13 cellular contexts compared by ENCODE assay signal in the genomic region with DNA sequence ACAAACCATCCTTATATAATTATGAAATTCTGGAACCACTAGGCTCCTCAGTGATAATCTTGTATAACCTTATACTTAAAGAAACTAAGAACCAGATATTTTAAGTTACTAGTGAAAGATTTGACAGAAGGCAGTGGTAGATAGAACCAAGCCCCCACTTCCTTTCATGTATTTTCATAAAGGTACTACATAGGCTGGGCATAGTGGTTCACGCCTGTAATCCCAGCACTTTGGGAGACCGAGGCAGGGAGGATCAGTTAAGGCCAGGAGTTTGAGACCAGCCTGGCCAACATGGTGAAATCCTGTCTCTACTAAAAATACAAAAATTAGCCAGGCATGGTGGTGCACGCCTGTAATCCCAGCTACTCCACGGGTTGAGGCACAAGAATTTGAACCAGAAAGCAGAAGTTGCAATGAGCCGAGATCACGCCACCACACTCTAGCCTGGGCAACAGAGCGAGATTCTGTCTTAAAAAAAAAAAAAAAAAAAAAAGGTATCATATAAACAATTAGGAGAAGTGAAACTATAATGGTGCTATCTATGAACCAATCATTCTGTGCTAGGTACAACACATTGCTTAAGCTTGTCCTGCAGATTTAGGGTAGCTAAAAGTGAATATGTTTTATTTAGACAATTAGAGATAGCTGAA. TPM values are rescaled to one million over a fixed set of nuclear protein-coding genes. Genes with fewer than 3 reads are reported as not detected.
DNase-seq lines count a peak whose midpoint lies in the region; ATAC-seq and TF ChIP-seq lines count a peak whose summit lies in the region.
"Had no signal": no experiment of that assay in that cellular context is flagged by ENCODE, and none has a peak within 500 bp of the region (broad histone marks: within the 10 kb centered on the region; RNA-seq: fewer than 3 reads in every experiment).

No MANE protein-coding gene starts in this region.

- peak overlapping the region in 1 of 4 donors; percentile 33 for H3K27ac ChIP-seq in Peyer's patch
- H3K27ac ChIP-seq in right atrium auricular region = no peak overlapping the region
- H3K27ac ChIP-seq: WERI-Rb-1 had no signal

- H3K9me3 ChIP-seq in Peyer's patch = no peaks in the 10 kb centered on the region
- no peaks in the 10 kb centered on the region for H3K9me3 ChIP-seq in right atrium auricular region

- DNase-seq in Peyer's patch (peak in 2 of 3 donors; percentile 37 to 60), right atrium auricular region (ENCODE audit: low spot score) (no peak), cortex of kidney (lab: John Stamatoyannopoulos, UW) (no peak), chondrocyte (ENCODE audit: low spot score) (no peak), globus pallidus (ENCODE audit: low spot score) (no peak)
- DNase-seq: endodermal cell, GOT3, NCI-H1436, WERI-Rb-1 had no signal

- no peak overlapping the region for H3K4me3 Mint-ChIP-seq in chondrocyte (ENCODE audit: unreplicated experiment)
- H3K4me3 Mint-ChIP-seq: activated naive CD4-positive, alpha-beta T cell treated with anti-CD3 and anti-CD28 coated beads, Interleukin-2, amount 50 U/mL, for 24 hours; endodermal cell had no signal

- H3K27me3 ChIP-seq in Peyer's patch (no peaks in the 10 kb centered on the region), right atrium auricular region (no peaks in the 10 kb centered on the region)

- H3K27ac Mint-ChIP-seq in chondrocyte (ENCODE audit: unreplicated experiment) = no peak overlapping the region
- H3K27ac Mint-ChIP-seq: activated naive CD4-positive, alpha-beta T cell treated with anti-CD3 and anti-CD28 coated beads, Interleukin-2, amount 50 U/mL, for 24 hours; endodermal cell had no signal

- peak; percentile 95 for ATAC-seq in GM18511 (IDR thresholded peaks at IDR 0.05; ENCODE audit: unreplicated experiment)
- ATAC-seq in GM21447 (IDR thresholded peaks at IDR 0.05; ENCODE audit: unreplicated experiment) = peak; percentile 77
- ATAC-seq in HG03108 (IDR thresholded peaks at IDR 0.05; ENCODE audit: unreplicated experiment) = peak; percentile 72

- no peaks in the 10 kb centered on the region for H3K36me3 Mint-ChIP-seq in chondrocyte (ENCODE audit: low read depth)
- H3K36me3 Mint-ChIP-seq: activated naive CD4-positive, alpha-beta T cell treated with anti-CD3 and anti-CD28 coated beads, Interleukin-2, amount 50 U/mL, for 24 hours had no signal

- no peak for TF ChIP-seq POLR2A in Peyer's patch (IDR thresholded peaks at IDR 0.05)

- H3K9me3 Mint-ChIP-seq in chondrocyte (ENCODE audit: low read depth) = no peaks in the 10 kb centered on the region
- H3K9me3 Mint-ChIP-seq: activated naive CD4-positive, alpha-beta T cell treated with anti-CD3 and anti-CD28 coated beads, Interleukin-2, amount 50 U/mL, for 24 hours; endodermal cell had no signal

- peaks cover 4% of the 10 kb centered on the region for H3K4me1 Mint-ChIP-seq in chondrocyte (ENCODE audit: low read depth)
- H3K4me1 Mint-ChIP-seq: activated naive CD4-positive, alpha-beta T cell treated with anti-CD3 and anti-CD28 coated beads, Interleukin-2, amount 50 U/mL, for 24 hours; endodermal cell had no signal

- TF ChIP-seq CTCF in Peyer's patch (IDR thresholded peaks at IDR 0.05) (no peak), right atrium auricular region (IDR thresholded peaks at IDR 0.05) (no peak), chondrocyte (IDR thresholded peaks at IDR 0.05) (no peak)

- H3K4me1 ChIP-seq in Peyer's patch (peaks cover 0 to 7% (median 0%) of the 10 kb centered on the region in 4 donors), right atrium auricular region (no peaks in the 10 kb centered on the region)

- H3K36me3 ChIP-seq in Peyer's patch (no peaks in the 10 kb centered on the region), right atrium auricular region (no peaks in the 10 kb centered on the region)
- H3K36me3 ChIP-seq: WERI-Rb-1 had no signal

- no peak overlapping the region for H3K4me3 ChIP-seq in Peyer's patch
- H3K4me3 ChIP-seq in right atrium auricular region = no peak overlapping the region

- no peaks in the 10 kb centered on the region for H3K27me3 Mint-ChIP-seq in chondrocyte (ENCODE audit: low read depth)
- H3K27me3 Mint-ChIP-seq: activated naive CD4-positive, alpha-beta T cell treated with anti-CD3 and anti-CD28 coated beads, Interleukin-2, amount 50 U/mL, for 24 hours had no signal

RNA-seq across cellular contexts. Expression of a gene that starts 27.9 kb away (rescaled TPM):
- 10 to 100 TPM in 3 of 4 donors, 1 to 10 TPM in 1; 9.9 to 15.6 (median 11.3) TPM for total RNA-seq in Peyer's patch
- 10 to 100 TPM in 1 of 2 donors, 1 to 10 TPM in 1; 7.4 to 13.1 TPM for total RNA-seq in right atrium auricular region
- total RNA-seq in chondrocyte = 7.9 to 10.5 TPM (median 9.0 TPM) in 3 replicates

RNA-seq across cellular contexts. Expression of a gene that starts 54.6 kb away (rescaled TPM):
- total RNA-seq in Peyer's patch (100 to 1,000 TPM in 1 of 4 donors, 10 to 100 TPM in 3; 78.8 to 181 (median 90.3) TPM), right atrium auricular region (10 to 100 TPM; 29.4 to 40.5 TPM), chondrocyte (32.9 to 44.0 TPM (median 35.0 TPM) in 3 replicates)

Comparison
In these comparisons a context has a peak if more than half of its experiments do, and no peak if none do; other contexts are left out.
1. DNase-seq: peak in Peyer's patch (2 of 3); none in right atrium auricular region (single experiment), cortex of kidney (single experiment), chondrocyte (single experiment) and globus pallidus (single experiment).
2. Peak in every context shown above with its lines, with median percentiles within 50 percentile points of each other: ATAC-seq.